In genomic region chr10:13816195-13816926, GRCh38 we compare ENCODE assay signal across 9 cellular contexts.
A peak's percentile ranks its signal among the peaks of the same experiment; 100 is the strongest.
DNase-seq lines count a peak whose midpoint lies in the region; TF ChIP-seq lines count a peak whose summit lies in the region.
"Had no signal": no experiment of that assay in that cellular context is flagged by ENCODE, and none has a peak within 500 bp of the region (broad histone marks: within the 10 kb centered on the region; RNA-seq: fewer than 3 reads in every experiment).

No MANE protein-coding gene starts in this region.

- H3K4me3 ChIP-seq in breast epithelium: no peak overlapping the region
- no peak overlapping the region for H3K4me3 ChIP-seq in mammary epithelial cell (replicated peaks in 1 of 3; ENCODE audit: insufficient read depth in 1 of 3, low read depth in 2 of 3, low read length in 3 of 3)
- no peak overlapping the region for H3K4me3 ChIP-seq in vagina
- no peak overlapping the region for H3K4me3 ChIP-seq in Karpas-422 (ENCODE audit: low read length)

- H3K9me3 ChIP-seq in breast epithelium: peaks cover 0 to 9% of the 10 kb centered on the region in 2 donors
- H3K9me3 ChIP-seq in mammary epithelial cell (replicated peaks; ENCODE audit: insufficient read depth, low read length): no peaks in the 10 kb centered on the region
- no peaks in the 10 kb centered on the region for H3K9me3 ChIP-seq in vagina
- no peaks in the 10 kb centered on the region for H3K9me3 ChIP-seq in Karpas-422 (ENCODE audit: low read length)

- no peak for TF ChIP-seq CTCF in breast epithelium (IDR thresholded peaks at IDR 0.05)
- no peak for TF ChIP-seq CTCF in MCF 10A (IDR thresholded peaks at IDR 0.05; ENCODE audit: unreplicated experiment)
- TF ChIP-seq CTCF in mammary epithelial cell (conservative IDR thresholded peaks at IDR 0.05 in 1 of 2, IDR thresholded peaks at IDR 0.05 in 1 of 2; ENCODE audit: extremely low read depth in 1 of 2, insufficient read depth in 1 of 2, low read depth in 1 of 2, low read length in 2 of 2): no peak
- no peak for TF ChIP-seq CTCF in vagina (IDR thresholded peaks at IDR 0.05)

- no TSS peak for BruUV-seq in MCF 10A (replicated peaks; lab: Mats Ljungman, UMichigan)
- no TSS peak for BruUV-seq in mammary epithelial cell (replicated peaks; lab: Mats Ljungman, UMichigan)

- DNase-seq in breast epithelium (ENCODE audit: low spot score in 2 of 2) (peak; percentile 27 to 67), MCF 10A (ENCODE audit: unreplicated experiment) (no peak), mammary epithelial cell (peak; percentile 13), kidney tubule cell (ENCODE audit: low spot score) (peak; percentile 46), vagina (ENCODE audit: extremely low spot score in 2 of 2) (no peak), NCI-H1436 (lab: John Stamatoyannopoulos, UW) (no peak), Karpas-422 (no peak)
- DNase-seq in stimulated activated naive CD4-positive, alpha-beta T cell (lab: John Stamatoyannopoulos, UW): no peak
- DNase-seq: stimulated activated CD4-positive, alpha-beta T cell treated with anti-CD3 and anti-CD28 coated beads, Interleukin-12 subunit alpha, Interleukin-12 subunit beta, amount 100 ng/mL, for 4 hours had no signal

- intact Hi-C loops in breast epithelium (cut with DNase I; ENCODE audit: low total_unique reads) (no loop called here), MCF 10A (cut with micrococcal nuclease) (no loop called here), mammary epithelial cell (cut with micrococcal nuclease) (no loop called here), vagina (cut with DNase I) (no loop called here)

- no peaks in the 10 kb centered on the region for H3K9me2 ChIP-seq in Karpas-422 (replicated peaks; ENCODE audit: insufficient read depth, low read length)

- peaks cover 0 to 5% of the 10 kb centered on the region in 2 donors for H3K27me3 ChIP-seq in breast epithelium
- no peaks in the 10 kb centered on the region for H3K27me3 ChIP-seq in mammary epithelial cell (ENCODE audit: insufficient read depth, low read length)
- no peaks in the 10 kb centered on the region for H3K27me3 ChIP-seq in vagina
- H3K27me3 ChIP-seq in Karpas-422 (ENCODE audit: low read length): 0 out of 2 replicates have a peak, but pooled peaks cover 2% of the 10 kb centered on the region

- no peak overlapping the region for H3K4me3 Mint-ChIP-seq in MCF 10A (ENCODE audit: unreplicated experiment)

- CTCF ChIA-PET in MCF 10A (lab: Yijun Ruan, JAX): interaction anchor here (0.5 kb wide), 1 partner anchor 27 kb away, joined by 3 read pairs; no protein-coding TSS in a partner anchor
- CTCF ChIA-PET in mammary epithelial cell (lab: Charles Lee; ENCODE audit: low non-redundant PET): no interaction called here

- H3K4me2 ChIP-seq in mammary epithelial cell (ENCODE audit: insufficient read depth, low read depth, low read length) (no peak overlapping the region), Karpas-422 (ENCODE audit: low read depth, low read length, poor library complexity, severe bottlenecking) (no peak overlapping the region)

- TF ChIP-seq POLR2A in breast epithelium (IDR thresholded peaks at IDR 0.05) (no peak), vagina (IDR thresholded peaks at IDR 0.05) (no peak)

- WGBS in mammary epithelial cell (ENCODE audit: low coverage, missing lambda C conversion rate): 82% methylated on average over 7 of the region's 7 CpGs

- no peaks in the 10 kb centered on the region for H3K79me2 ChIP-seq in mammary epithelial cell (ENCODE audit: insufficient read depth, low read length)
- H3K79me2 ChIP-seq in Karpas-422 (ENCODE audit: low read length): no peaks in the 10 kb centered on the region

- in situ Hi-C loops in mammary epithelial cell (cut with MboI; ENCODE audit: low sequenced_read_pairs in 2 of 2): no loop called here

- H3K27ac Mint-ChIP-seq in MCF 10A (ENCODE audit: low read depth, unreplicated experiment): no peak overlapping the region

- no peaks in the 10 kb centered on the region for H3K4me1 Mint-ChIP-seq in MCF 10A (ENCODE audit: insufficient read depth, unreplicated experiment)

- H3K9ac ChIP-seq in mammary epithelial cell (ENCODE audit: insufficient read depth, low read length): no peak overlapping the region
- no peak overlapping the region for H3K9ac ChIP-seq in Karpas-422 (ENCODE audit: low read length)

- H3K4me1 ChIP-seq in breast epithelium (no peaks in the 10 kb centered on the region), mammary epithelial cell (ENCODE audit: insufficient read depth, low read length) (peaks cover 18% of the 10 kb centered on the region), vagina (peaks cover 12% of the 10 kb centered on the region), Karpas-422 (ENCODE audit: low read length) (no peaks in the 10 kb centered on the region)

- H3K27ac ChIP-seq in breast epithelium (no peak overlapping the region), mammary epithelial cell (ENCODE audit: insufficient read depth, low read depth, low read length) (no peak overlapping the region), vagina (peak overlapping the region; percentile 69), Karpas-422 (ENCODE audit: low read length) (no peak overlapping the region)

- POLR2A ChIA-PET in MCF 10A (lab: Yijun Ruan, JAX): interaction anchor here (0.6 kb wide), 1 partner anchor 41 kb away, joined by 3 read pairs; no protein-coding TSS in a partner anchor

- H3K36me3 ChIP-seq in breast epithelium: no peaks in the 10 kb centered on the region
- no peaks in the 10 kb centered on the region for H3K36me3 ChIP-seq in mammary epithelial cell (ENCODE audit: insufficient read depth, low read length)
- no peaks in the 10 kb centered on the region for H3K36me3 ChIP-seq in vagina
- no peaks in the 10 kb centered on the region for H3K36me3 ChIP-seq in Karpas-422 (ENCODE audit: insufficient read depth, low read length)

- peaks cover 7% of the 10 kb centered on the region for H3K27me3 Mint-ChIP-seq in MCF 10A (ENCODE audit: insufficient read depth, unreplicated experiment)

- dilution Hi-C loops in mammary epithelial cell (cut with HindIII; ENCODE audit: low sequenced_read_pairs): no loop called here

- no peaks in the 10 kb centered on the region for H3K9me3 Mint-ChIP-seq in MCF 10A (ENCODE audit: unreplicated experiment)

- H2AFZ ChIP-seq in mammary epithelial cell (ENCODE audit: low read depth, low read length) (no peak overlapping the region), Karpas-422 (ENCODE audit: low read length) (no peak overlapping the region)

- no peaks in the 10 kb centered on the region for H3K36me3 Mint-ChIP-seq in MCF 10A (ENCODE audit: insufficient read depth, unreplicated experiment)

- H4K20me1 ChIP-seq in mammary epithelial cell (ENCODE audit: insufficient read depth, low read length): no peaks in the 10 kb centered on the region
- no peaks in the 10 kb centered on the region for H4K20me1 ChIP-seq in Karpas-422 (ENCODE audit: insufficient read depth, low read depth, low read length)

Comparison
In these comparisons a context has a peak if more than half of its experiments do, and no peak if none do; other contexts are left out.
1. DNase-seq: peak in breast epithelium (2 of 2), mammary epithelial cell (single experiment) and kidney tubule cell (single experiment); none in MCF 10A (single experiment), vagina (0 of 2), NCI-H1436 (single experiment), stimulated activated naive CD4-positive, alpha-beta T cell (0 of 6) and Karpas-422 (single experiment).